ENCODE assay signal across 1 cellular context in the genomic region with DNA sequence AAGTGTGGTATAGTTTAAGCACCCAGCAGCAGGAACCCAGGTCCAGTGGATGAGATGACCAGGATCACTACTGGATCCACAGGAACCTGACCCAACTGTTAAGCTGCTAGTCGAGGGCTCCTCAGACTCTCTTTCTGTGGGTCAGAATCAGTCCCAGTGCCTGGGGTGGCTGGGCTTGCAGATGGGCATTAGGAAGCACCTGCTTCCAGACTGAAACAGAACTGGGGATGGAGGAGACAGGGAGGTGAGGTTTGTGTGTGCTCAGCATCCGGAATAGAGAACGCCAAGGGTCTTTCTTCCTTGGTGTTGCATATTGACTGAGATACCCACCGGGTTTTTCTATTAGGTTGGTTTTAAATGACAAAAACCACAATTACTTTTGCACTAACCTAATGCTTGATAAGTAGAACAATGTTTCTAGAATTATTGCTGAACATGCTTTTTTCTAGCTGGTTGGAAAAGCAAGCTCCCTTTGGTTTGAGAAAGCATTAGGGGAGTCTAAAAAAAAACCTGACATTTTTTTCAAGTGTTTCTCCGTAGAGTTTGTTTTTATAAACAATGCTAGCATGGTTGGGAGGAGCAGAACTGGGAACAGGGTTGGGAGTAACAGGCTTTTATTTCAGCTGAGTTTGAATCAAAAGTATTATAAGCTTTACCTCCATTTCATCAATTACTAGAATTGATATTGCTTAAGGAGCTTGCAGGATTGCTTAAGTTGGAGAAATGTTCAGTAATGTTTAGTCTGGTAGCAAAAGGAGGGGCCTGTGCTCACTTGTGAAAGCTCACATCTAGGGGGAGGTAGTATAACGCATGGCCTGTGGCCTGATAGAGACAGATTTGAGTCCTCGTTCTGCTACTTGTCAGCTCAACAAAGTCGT.
TF ChIP-seq lines count a peak whose summit lies in the region.

No MANE protein-coding gene starts in this region.

TF ChIP-seq in K562, 482 proteins besides CTCF, POLR2A, EP300 and RAD21:
- TF ChIP-seq STAT5B (CRISPR knock-in tag; IDR thresholded peaks at IDR 0.05), result no peak
- no peak for TF ChIP-seq ATF2 (CRISPR knock-in tag; IDR thresholded peaks at IDR 0.05)
- TF ChIP-seq SIN3B (IDR thresholded peaks at IDR 0.05; ENCODE audit: low read depth), result no peak
- no peak for TF ChIP-seq ZNF431 (CRISPR knock-in tag; IDR thresholded peaks at IDR 0.05)
- TF ChIP-seq ZBTB40 (IDR thresholded peaks at IDR 0.05), result no peak
- TF ChIP-seq ZBTB40 (CRISPR knock-in tag; IDR thresholded peaks at IDR 0.05), result no peak
- TF ChIP-seq RBM39 (optimal IDR thresholded peaks at IDR 0.05; ENCODE audit: low read depth, low read length), result no peak
- TF ChIP-seq ZNF316 (IDR thresholded peaks at IDR 0.05), result peak; percentile 32
- TF ChIP-seq ZNF143 (CRISPR knock-in tag; IDR thresholded peaks at IDR 0.05), result no peak
- no peak for TF ChIP-seq GTF2F1 (IDR thresholded peaks at IDR 0.05; ENCODE audit: low read depth, low read length)
